Comparison of ENCODE assay signal across 18 cellular contexts in genomic region chr21:29434081-29434480, GRCh38.
DNase-seq lines count a peak whose midpoint lies in the region; ATAC-seq and TF ChIP-seq lines count a peak whose summit lies in the region.
"Had no signal": no experiment of that assay in that cellular context is flagged by ENCODE, and none has a peak within 500 bp of the region (broad histone marks: within the 10 kb centered on the region; RNA-seq: fewer than 3 reads in every experiment).

No MANE protein-coding gene starts in this region.

- H3K9me3 Mint-ChIP-seq in activated naive CD4-positive, alpha-beta T cell treated with anti-CD3 and anti-CD28 coated beads, Interleukin-2, amount 50 U/mL, for 72 hours, result peaks cover 4 to 12% of the 10 kb centered on the region in 2 donors
- no peaks in the 10 kb centered on the region for H3K9me3 Mint-ChIP-seq in T-cell
- H3K9me3 Mint-ChIP-seq in stimulated activated naive CD8-positive, alpha-beta T cell treated with anti-CD3 and anti-CD28 coated beads, Interleukin-15, Interleukin-2, amounts not matched to agents 100 ng/mL and 50 ng/mL, for 24 hours, result peaks cover 7% of the 10 kb centered on the region
- no peaks in the 10 kb centered on the region for H3K9me3 Mint-ChIP-seq in effector memory CD8-positive, alpha-beta T cell
- H3K9me3 Mint-ChIP-seq: nephron progenitor cell; T-helper 2 cell treated with Interferon-gamma antibody and Interleukin-4, amounts not matched to agents 5 μg/mL and 100 μg/mL, for 36 hours had no signal

- no peak for TF ChIP-seq CTCF in foreskin keratinocyte (conservative IDR thresholded peaks at IDR 0.05)

- peaks cover 7 to 23% of the 10 kb centered on the region in 2 donors for H3K36me3 Mint-ChIP-seq in activated naive CD4-positive, alpha-beta T cell treated with anti-CD3 and anti-CD28 coated beads, Interleukin-2, amount 50 U/mL, for 72 hours
- H3K36me3 Mint-ChIP-seq in T-cell, result peaks cover 3% of the 10 kb centered on the region
- peaks cover 19% of the 10 kb centered on the region for H3K36me3 Mint-ChIP-seq in stimulated activated naive CD8-positive, alpha-beta T cell treated with anti-CD3 and anti-CD28 coated beads, Interleukin-15, Interleukin-2, amounts not matched to agents 100 ng/mL and 50 ng/mL, for 24 hours (ENCODE audit: low read depth)
- no peaks in the 10 kb centered on the region for H3K36me3 Mint-ChIP-seq in effector memory CD8-positive, alpha-beta T cell (ENCODE audit: insufficient read depth)

- POLR2A ChIA-PET in T-cell (lab: Charles Lee), result no interaction called here

- H3K27ac Mint-ChIP-seq in activated naive CD4-positive, alpha-beta T cell treated with anti-CD3 and anti-CD28 coated beads, Interleukin-2, amount 50 U/mL, for 72 hours, result peak overlapping the region in 1 of 2 donors; percentile 55
- H3K27ac Mint-ChIP-seq in T-cell, result peak overlapping the region in 1 of 2 donors; percentile 28
- peak overlapping the region; percentile 34 for H3K27ac Mint-ChIP-seq in stimulated activated naive CD8-positive, alpha-beta T cell treated with anti-CD3 and anti-CD28 coated beads, Interleukin-15, Interleukin-2, amounts not matched to agents 100 ng/mL and 50 ng/mL, for 24 hours
- H3K27ac Mint-ChIP-seq in effector memory CD8-positive, alpha-beta T cell, result no peak overlapping the region
- H3K27ac Mint-ChIP-seq: IgD-negative memory B cell; T-helper 2 cell treated with Interferon-gamma antibody and Interleukin-4, amounts not matched to agents 5 μg/mL and 100 μg/mL, for 36 hours had no signal

- H3K4me3 Mint-ChIP-seq in T-cell, result peak overlapping the region; percentile 35 to 43 (median 36)
- peak overlapping the region; percentile 68 for H3K4me3 Mint-ChIP-seq in stimulated activated naive CD8-positive, alpha-beta T cell treated with anti-CD3 and anti-CD28 coated beads, Interleukin-15, Interleukin-2, amounts not matched to agents 100 ng/mL and 50 ng/mL, for 24 hours
- no peak overlapping the region for H3K4me3 Mint-ChIP-seq in effector memory CD8-positive, alpha-beta T cell
- H3K4me3 Mint-ChIP-seq: nephron progenitor cell; T-helper 2 cell treated with Interferon-gamma antibody and Interleukin-4, amounts not matched to agents 5 μg/mL and 100 μg/mL, for 36 hours had no signal

- no peak for DNase-seq in activated naive CD4-positive, alpha-beta T cell treated with anti-CD3 and anti-CD28 coated beads, Interleukin-2, amount 50 U/mL, for 72 hours (ENCODE audit: low spot score in 2 of 2)
- DNase-seq in activated naive CD4-positive, alpha-beta T cell treated with anti-CD3 and anti-CD28 coated beads, Interleukin-2, amount 50 U/mL, for 16 hours, result no peak
- no peak for DNase-seq in T-cell
- no peak for DNase-seq in foreskin keratinocyte
- DNase-seq in effector memory CD8-positive, alpha-beta T cell, result no peak
- DNase-seq: activated CD4-positive, CD25-positive, alpha-beta regulatory T cell; NCI-H1436; nephron progenitor cell; posterior cingulate gyrus; SJCRH30; tibial artery had no signal

- H3K27ac ChIP-seq in foreskin keratinocyte, result no peak overlapping the region
- H3K27ac ChIP-seq: cardiac muscle cell, HL-60, PC-9, SJCRH30, tibial artery had no signal

- H3K4me1 ChIP-seq in foreskin keratinocyte, result no peaks in the 10 kb centered on the region
- H3K4me1 ChIP-seq: SJCRH30, tibial artery had no signal

- peak; percentile 79 to 84 for ATAC-seq in activated naive CD4-positive, alpha-beta T cell treated with anti-CD3 and anti-CD28 coated beads, Interleukin-2, amount 50 U/mL, for 72 hours
- no peak for ATAC-seq in T-cell (replicated peaks in 1 of 4)
- peak; percentile 31 for ATAC-seq in foreskin keratinocyte
- no peak for ATAC-seq in effector memory CD8-positive, alpha-beta T cell (replicated peaks)
- ATAC-seq in HG02642 (IDR thresholded peaks at IDR 0.05; ENCODE audit: poor library complexity, unreplicated experiment), result no peak

- no peaks in the 10 kb centered on the region for H3K27me3 Mint-ChIP-seq in T-cell
- no peaks in the 10 kb centered on the region for H3K27me3 Mint-ChIP-seq in stimulated activated naive CD8-positive, alpha-beta T cell treated with anti-CD3 and anti-CD28 coated beads, Interleukin-15, Interleukin-2, amounts not matched to agents 100 ng/mL and 50 ng/mL, for 24 hours
- H3K27me3 Mint-ChIP-seq in effector memory CD8-positive, alpha-beta T cell, result no peaks in the 10 kb centered on the region
- H3K27me3 Mint-ChIP-seq: IgD-negative memory B cell had no signal

- CTCF ChIA-PET in T-cell (lab: Charles Lee), result interaction anchor here in 1 of 2 donors (0.7 kb wide), 1 partner anchor 357 kb away, joined by 3 read pairs; no protein-coding TSS in a partner anchor

- peaks cover 27 to 39% (median 35%) of the 10 kb centered on the region in 3 donors for H3K4me1 Mint-ChIP-seq in T-cell
- peaks cover 40% of the 10 kb centered on the region for H3K4me1 Mint-ChIP-seq in stimulated activated naive CD8-positive, alpha-beta T cell treated with anti-CD3 and anti-CD28 coated beads, Interleukin-15, Interleukin-2, amounts not matched to agents 100 ng/mL and 50 ng/mL, for 24 hours (ENCODE audit: low read depth)
- H3K4me1 Mint-ChIP-seq in effector memory CD8-positive, alpha-beta T cell (ENCODE audit: low read depth in 2 of 2), result no peaks in the 10 kb centered on the region

- no peaks in the 10 kb centered on the region for H3K27me3 ChIP-seq in foreskin keratinocyte
- H3K27me3 ChIP-seq: cardiac muscle cell, SJCRH30, tibial artery had no signal

Comparison
In these comparisons a context has a peak if more than half of its experiments do, and no peak if none do; other contexts are left out.
1. ATAC-seq: peak in activated naive CD4-positive, alpha-beta T cell treated with anti-CD3 and anti-CD28 coated beads, Interleukin-2, amount 50 U/mL, for 72 hours (2 of 2) and foreskin keratinocyte (single experiment); none in T-cell (0 of 4), effector memory CD8-positive, alpha-beta T cell (single experiment) and HG02642 (single experiment).
2. H3K4me3 Mint-ChIP-seq: peak in T-cell (3 of 3) and stimulated activated naive CD8-positive, alpha-beta T cell treated with anti-CD3 and anti-CD28 coated beads, Interleukin-15, Interleukin-2, amounts not matched to agents 100 ng/mL and 50 ng/mL, for 24 hours (single experiment); none in effector memory CD8-positive, alpha-beta T cell (0 of 2).